27 cellular contexts compared by ENCODE assay signal in the genomic region with DNA sequence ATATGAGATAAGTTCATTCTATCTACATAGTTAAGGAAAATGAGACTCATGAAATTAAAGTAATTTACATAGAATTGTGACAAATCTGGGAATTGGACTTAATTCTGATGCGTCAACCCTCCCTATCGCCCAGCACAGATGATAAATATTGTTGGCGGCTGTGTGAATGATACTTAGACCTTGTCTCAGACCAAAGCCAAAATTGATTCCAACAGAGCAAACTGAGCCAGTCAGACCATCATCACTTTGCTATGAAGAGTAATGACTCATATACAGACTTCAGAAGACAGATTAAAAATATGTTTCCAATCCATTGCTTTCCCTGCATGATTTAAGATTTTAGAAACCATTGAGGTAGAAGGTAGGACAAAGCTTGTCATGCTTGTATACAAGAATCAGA.
"Had no signal": no experiment of that assay in that cellular context is flagged by ENCODE, and none has a peak within 500 bp of the region (broad histone marks: within the 10 kb centered on the region; RNA-seq: fewer than 3 reads in every experiment).

No MANE protein-coding gene starts in this region.

- H3K36me3 Mint-ChIP-seq: mesothelial cell of epicardium had no signal

- ATAC-seq: effector memory CD8-positive, alpha-beta T cell; esophagus mucosa; foreskin keratinocyte; gastroesophageal sphincter; heart right ventricle; left lung; left ventricle myocardium superior; lower lobe of right lung; mucosa of descending colon had no signal

- H3K36me3 ChIP-seq: colonic mucosa, esophagus squamous epithelium, gastroesophageal sphincter, heart right ventricle, left lung, lower lobe of right lung had no signal

- H3K27ac ChIP-seq: colonic mucosa, epithelial cell of prostate, esophagus squamous epithelium, foreskin keratinocyte, gastroesophageal sphincter, heart right ventricle, left lung, lower lobe of right lung had no signal

- H3K4me1 ChIP-seq: colonic mucosa, esophagus squamous epithelium, foreskin keratinocyte, gastroesophageal sphincter, heart right ventricle, left lung, lower lobe of right lung had no signal

- H3K9me3 ChIP-seq: colonic mucosa, esophagus squamous epithelium, gastroesophageal sphincter, heart right ventricle, left lung, lower lobe of right lung, mucosa of descending colon had no signal

- H3K4me3 Mint-ChIP-seq: dendritic cell treated with granulocyte-macrophage colony-stimulating factor and Interleukin-4, amounts not matched to agents 40 ng/mL and 50 ng/mL, for 4 days; effector memory CD8-positive, alpha-beta T cell; endodermal cell; immature natural killer cell; mesothelial cell of epicardium had no signal

- H3K27me3 Mint-ChIP-seq: dendritic cell treated with granulocyte-macrophage colony-stimulating factor and Interleukin-4, amounts not matched to agents 40 ng/mL and 50 ng/mL, for 4 days; effector memory CD8-positive, alpha-beta T cell had no signal

- H3K4me3 ChIP-seq: colonic mucosa, esophagus squamous epithelium, gastroesophageal sphincter, heart right ventricle, left lung, lower lobe of right lung, mucosa of descending colon had no signal

- DNase-seq: colonic mucosa; cortex of kidney; effector CD8-positive, alpha-beta T cell; effector memory CD8-positive, alpha-beta T cell; endodermal cell; erythroblast; esophagus squamous epithelium; glutamatergic neuron; head of caudate nucleus; heart right ventricle; hippocampal formation; immature natural killer cell; islet precursor cell; kidney; kidney glomerular epithelial cell; left cardiac atrium; left lung; left ventricle myocardium superior; lower lobe of right lung; mesenchymal stem cell; mucosa of descending colon had no signal

- H3K27me3 ChIP-seq: colonic mucosa, esophagus squamous epithelium, foreskin keratinocyte, gastroesophageal sphincter, heart right ventricle, left lung had no signal

- H3K4me1 Mint-ChIP-seq: endodermal cell, immature natural killer cell, mesothelial cell of epicardium had no signal

- H3K27ac Mint-ChIP-seq: dendritic cell treated with granulocyte-macrophage colony-stimulating factor and Interleukin-4, amounts not matched to agents 40 ng/mL and 50 ng/mL, for 4 days; effector memory CD8-positive, alpha-beta T cell; endodermal cell; immature natural killer cell; mesothelial cell of epicardium had no signal

- H3K9me3 Mint-ChIP-seq: endodermal cell, mesothelial cell of epicardium had no signal
